ENCODE assay signal across 9 cellular contexts in the genomic region with DNA sequence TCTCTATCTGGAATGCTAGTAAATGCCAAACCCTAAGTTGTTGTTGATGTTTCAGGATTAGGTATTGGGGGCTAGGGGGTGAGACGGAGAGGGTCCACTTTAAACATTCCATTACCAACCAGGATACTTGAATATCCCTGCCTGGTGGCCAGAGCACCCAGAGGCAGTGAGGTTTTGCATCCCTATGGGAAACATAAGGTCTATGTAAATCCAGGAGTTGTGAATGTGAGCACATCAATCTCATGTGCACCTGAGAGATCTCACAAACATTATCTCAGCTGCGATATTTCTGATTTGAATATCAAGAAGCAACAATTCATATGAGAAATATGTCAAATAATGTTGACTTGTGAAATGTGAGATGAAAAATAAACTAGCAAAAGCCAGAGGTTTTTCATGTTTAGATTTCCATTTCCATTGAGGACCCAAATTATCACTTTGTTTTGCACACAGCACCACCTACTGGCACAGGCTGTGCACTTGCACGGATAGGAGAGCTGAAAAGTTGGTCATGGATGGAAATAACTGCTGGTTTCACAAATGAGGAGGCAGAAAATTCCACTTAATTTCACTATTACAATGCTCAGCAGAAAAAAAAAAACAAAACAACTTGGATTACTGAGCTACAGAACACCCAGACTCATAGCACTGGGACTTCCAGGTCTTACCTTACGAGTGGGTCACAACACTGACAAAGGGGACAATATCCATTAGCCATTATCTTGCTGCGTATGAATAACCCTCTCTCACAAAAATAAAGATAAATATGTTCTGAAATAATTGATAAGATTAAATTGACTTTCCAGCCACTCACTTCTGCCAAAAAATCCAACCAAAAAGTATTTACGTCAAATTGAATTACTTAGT.
DNase-seq lines count a peak whose midpoint lies in the region; ATAC-seq and TF ChIP-seq lines count a peak whose summit lies in the region.
"Had no signal": no experiment of that assay in that cellular context is flagged by ENCODE, and none has a peak within 500 bp of the region (broad histone marks: within the 10 kb centered on the region; RNA-seq: fewer than 3 reads in every experiment).

No MANE protein-coding gene starts in this region.

- no TSS peak for BruUV-seq in OCI-LY7 (replicated peaks; lab: Mats Ljungman, UMichigan)

- WGBS in psoas muscle, 3 donors, result 64 to 66% (median 64%) methylated on average over 6 of the region's 6 CpGs

- H3K27ac Mint-ChIP-seq in activated naive CD8-positive, alpha-beta T cell treated with anti-CD3 and anti-CD28 coated beads, Interleukin-2, amount 10 ng/mL, durations not matched to agents 7 days and 5 days, result no peak overlapping the region

- H3K27me3 Mint-ChIP-seq in activated naive CD8-positive, alpha-beta T cell treated with anti-CD3 and anti-CD28 coated beads, Interleukin-2, amount 10 ng/mL, durations not matched to agents 7 days and 5 days, result no peaks in the 10 kb centered on the region

- H4K20me1 ChIP-seq in OCI-LY7 (ENCODE audit: insufficient read depth, low read length), result no peaks in the 10 kb centered on the region
- H4K20me1 ChIP-seq: BLaER1 treated with 17β-estradiol and CSF1 and Interleukin-3, amounts not matched to agents 10 nM and 100 nM had no signal

- no peaks in the 10 kb centered on the region for H3K36me3 Mint-ChIP-seq in activated naive CD8-positive, alpha-beta T cell treated with anti-CD3 and anti-CD28 coated beads, Interleukin-2, amount 10 ng/mL, durations not matched to agents 7 days and 5 days

- TF ChIP-seq CTCF in HL-60 (IDR thresholded peaks at IDR 0.05; ENCODE audit: insufficient read depth, low read length) (peak; percentile 95), OCI-LY7 (conservative IDR thresholded peaks at IDR 0.05; ENCODE audit: low read length) (peak; percentile 100), cardiac muscle cell (IDR thresholded peaks at IDR 0.05; ENCODE audit: low read depth, low read length) (peak; percentile 98), psoas muscle (IDR thresholded peaks at IDR 0.05) (peak; percentile 97)

- CTCF ChIA-PET in OCI-LY7 (lab: Charles Lee; ENCODE audit: unreplicated experiment), result interaction anchor here (0.5 to 1.6 kb wide), 5 partner anchors 10 to 553 kb away, joined by 3 to 8 read pairs (median 3); no protein-coding TSS in a partner anchor

- intact Hi-C loops in OCI-LY7 (cut with micrococcal nuclease; ENCODE audit: unreplicated experiment), result loop anchor here (1.0 to 5.0 kb wide), 10 partner anchors 97 to 553 kb away; no protein-coding TSS in a partner anchor
- intact Hi-C loops in psoas muscle (cut with DNase I), result loop anchor here (2.0 to 10.0 kb wide), 5 partner anchors 234 to 552 kb away; a partner anchor contains a TSS

- POLR2A ChIA-PET in OCI-LY7 (lab: Charles Lee), result interaction anchor here (0.6 to 0.7 kb wide), 4 partner anchors 62 to 268 kb away, joined by 3 to 4 read pairs (median 4); no protein-coding TSS in a partner anchor
- POLR2A ChIA-PET in activated naive CD8-positive, alpha-beta T cell treated with anti-CD3 and anti-CD28 coated beads, Interleukin-2, amount 10 ng/mL, durations not matched to agents 7 days and 5 days (lab: Charles Lee), result no interaction called here

- no peaks in the 10 kb centered on the region for H3K79me2 ChIP-seq in OCI-LY7 (ENCODE audit: insufficient read depth, low read depth, low read length)

- H3K9me2 ChIP-seq in OCI-LY7 (ENCODE audit: insufficient read depth, low read length), result no peaks in the 10 kb centered on the region

- H3K9me3 ChIP-seq in OCI-LY7 (ENCODE audit: low read length) (no peaks in the 10 kb centered on the region), cardiac muscle cell (ENCODE audit: low read depth) (no peaks in the 10 kb centered on the region), psoas muscle (no peaks in the 10 kb centered on the region)
- H3K9me3 ChIP-seq: BLaER1 treated with 17β-estradiol and CSF1 and Interleukin-3, amounts not matched to agents 10 nM and 100 nM had no signal

- H3K36me3 ChIP-seq in OCI-LY7 (ENCODE audit: insufficient read depth, low read length), result no peaks in the 10 kb centered on the region
- H3K36me3 ChIP-seq in cardiac muscle cell, result no peaks in the 10 kb centered on the region
- peaks cover 0 to 9% of the 10 kb centered on the region in 2 donors for H3K36me3 ChIP-seq in psoas muscle (ENCODE audit: insufficient read depth in 1 of 2, low read depth in 1 of 2)
- H3K36me3 ChIP-seq: BLaER1 treated with 17β-estradiol and CSF1 and Interleukin-3, amounts not matched to agents 10 nM and 100 nM had no signal

- H2AFZ ChIP-seq in OCI-LY7 (ENCODE audit: low read length), result peak overlapping the region; percentile 1; the same call in 1 of the 2 replicates

- no peak overlapping the region for H3K4me2 ChIP-seq in OCI-LY7 (ENCODE audit: low read length)
- H3K4me2 ChIP-seq: BLaER1 treated with 17β-estradiol and CSF1 and Interleukin-3, amounts not matched to agents 10 nM and 100 nM had no signal

- no peak overlapping the region for H3K4me3 Mint-ChIP-seq in activated naive CD8-positive, alpha-beta T cell treated with anti-CD3 and anti-CD28 coated beads, Interleukin-2, amount 10 ng/mL, durations not matched to agents 7 days and 5 days

- no peak overlapping the region for H3K27ac ChIP-seq in HL-60 (replicated peaks)
- H3K27ac ChIP-seq in OCI-LY7 (ENCODE audit: low read depth, low read length, poor library complexity, severe bottlenecking), result no peak overlapping the region
- no peak overlapping the region for H3K27ac ChIP-seq in cardiac muscle cell
- no peak overlapping the region for H3K27ac ChIP-seq in psoas muscle
- H3K27ac ChIP-seq: BLaER1 treated with 17β-estradiol and CSF1 and Interleukin-3, amounts not matched to agents 10 nM and 100 nM had no signal

- DNase-seq in NCI-H1417 (lab: John Stamatoyannopoulos, UW), result peak; percentile 29 to 87 (median 58)
- DNase-seq in NCI-H1417 treated with DMSO at 0.1 percent for 48 hours (lab: John Stamatoyannopoulos, UW), result no peak
- peak in 1 of 2 experiments; percentile 45 for DNase-seq in HL-60 (ENCODE audit: low read depth in 1 of 2, low spot score in 1 of 2)
- peak; percentile 80 for DNase-seq in OCI-LY7 (ENCODE audit: low spot score)
- DNase-seq in activated naive CD8-positive, alpha-beta T cell treated with anti-CD3 and anti-CD28 coated beads, Interleukin-2, amount 10 ng/mL, durations not matched to agents 7 days and 5 days, result peak; percentile 41
- DNase-seq in cardiac muscle cell (ENCODE audit: low read depth in 1 of 2, low spot score in 1 of 2), result peak; percentile 70 to 86
- DNase-seq in psoas muscle, result peak; percentile 56 to 75

- H3K27me3 ChIP-seq in HL-60 (ENCODE audit: insufficient read depth, poor library complexity, severe bottlenecking), result peaks cover 5% of the 10 kb centered on the region
- no peaks in the 10 kb centered on the region for H3K27me3 ChIP-seq in cardiac muscle cell
- no peaks in the 10 kb centered on the region for H3K27me3 ChIP-seq in psoas muscle (ENCODE audit: insufficient read depth in 3 of 3, low read length in 2 of 3)
- H3K27me3 ChIP-seq: BLaER1 treated with 17β-estradiol and CSF1 and Interleukin-3, amounts not matched to agents 10 nM and 100 nM had no signal

- H3K4me1 Mint-ChIP-seq in activated naive CD8-positive, alpha-beta T cell treated with anti-CD3 and anti-CD28 coated beads, Interleukin-2, amount 10 ng/mL, durations not matched to agents 7 days and 5 days, result no peaks in the 10 kb centered on the region

- H3K4me3 ChIP-seq in HL-60 (replicated peaks; ENCODE audit: insufficient read depth, low read length) (no peak overlapping the region), OCI-LY7 (ENCODE audit: low read depth, low read length, poor library complexity, severe bottlenecking) (no peak overlapping the region), cardiac muscle cell (no peak overlapping the region), psoas muscle (no peak overlapping the region)
- H3K4me3 ChIP-seq: BLaER1 treated with 17β-estradiol and CSF1 and Interleukin-3, amounts not matched to agents 10 nM and 100 nM had no signal

- no peaks in the 10 kb centered on the region for H3K9me3 Mint-ChIP-seq in activated naive CD8-positive, alpha-beta T cell treated with anti-CD3 and anti-CD28 coated beads, Interleukin-2, amount 10 ng/mL, durations not matched to agents 7 days and 5 days

- ATAC-seq in activated naive CD8-positive, alpha-beta T cell treated with anti-CD3 and anti-CD28 coated beads, Interleukin-2, amount 10 ng/mL, durations not matched to agents 7 days and 5 days (ENCODE audit: low read depth), result no peak
- peak; percentile 70 to 91 (median 78) for ATAC-seq in psoas muscle
- ATAC-seq in HG03432 (IDR thresholded peaks at IDR 0.05; ENCODE audit: unreplicated experiment), result no peak

- H3K4me1 ChIP-seq in OCI-LY7 (ENCODE audit: insufficient read depth, low read length, poor library complexity, severe bottlenecking) (peaks cover 9% of the 10 kb centered on the region), cardiac muscle cell (ENCODE audit: low read depth) (no peaks in the 10 kb centered on the region), psoas muscle (no peaks in the 10 kb centered on the region)

Comparison
In these comparisons a context has a peak if more than half of its experiments do, and no peak if none do; other contexts are left out.
1. ATAC-seq: peak in psoas muscle (4 of 4); none in activated naive CD8-positive, alpha-beta T cell treated with anti-CD3 and anti-CD28 coated beads, Interleukin-2, amount 10 ng/mL, durations not matched to agents 7 days and 5 days (single experiment) and HG03432 (single experiment).
2. Peak in every context shown above with its lines, with median percentiles within 50 percentile points of each other: CTCF ChIP-seq.